Comparison of ENCODE assay signal across 2 cellular contexts in the genomic region with DNA sequence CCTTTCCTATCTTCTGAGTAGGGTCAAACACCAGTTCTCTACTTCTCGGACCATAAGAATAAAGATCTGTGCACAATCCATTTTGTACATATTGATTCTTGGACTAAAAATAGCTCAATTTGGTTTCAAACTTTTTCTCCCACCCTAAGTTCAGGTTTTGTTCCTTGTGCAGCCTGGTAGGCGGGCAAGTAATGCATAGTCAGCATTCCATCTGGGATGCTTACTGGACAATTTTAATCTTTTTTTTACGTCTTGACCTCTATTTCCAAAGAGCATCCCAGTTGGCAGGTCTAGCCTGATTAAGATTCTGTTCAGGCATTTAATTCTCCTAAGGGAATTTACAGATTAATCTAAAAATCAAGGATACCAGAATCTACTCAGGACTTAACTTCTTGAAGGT.
TF ChIP-seq lines count a peak whose summit lies in the region.

No MANE protein-coding gene starts in this region.

TF ChIP-seq in HepG2, 621 proteins besides CTCF, POLR2A, EP300 and RAD21:
- no peak for TF ChIP-seq CENPT (CRISPR knock-in tag; IDR thresholded peaks at IDR 0.05; ENCODE audit: low read depth)
- peak; percentile 90 to 95 for TF ChIP-seq MAFK (conservative IDR thresholded peaks at IDR 0.05 in 1 of 2, IDR thresholded peaks at IDR 0.05 in 1 of 2; ENCODE audit: low read length in 2 of 2)
- TF ChIP-seq MAFF (IDR thresholded peaks at IDR 0.05; ENCODE audit: low read depth, low read length): peak; percentile 95

TF ChIP-seq in K562, 482 proteins besides CTCF, POLR2A, EP300 and RAD21:
- TF ChIP-seq SAP30 (IDR thresholded peaks at IDR 0.05; ENCODE audit: borderline replicate concordance, insufficient read depth, low read depth, low read length, poor library complexity, severe bottlenecking): no peak
- peak; percentile 70 for TF ChIP-seq C11orf30 (IDR thresholded peaks at IDR 0.05; ENCODE audit: low read depth)
- no peak for TF ChIP-seq SIX5 (IDR thresholded peaks at IDR 0.05; ENCODE audit: borderline replicate concordance in 1 of 2, insufficient read depth in 1 of 2, low read depth in 1 of 2, low read length in 2 of 2)
- no peak for TF ChIP-seq HDAC3 (IDR thresholded peaks at IDR 0.05; ENCODE audit: borderline replicate concordance, partially characterized antibody)
- TF ChIP-seq ZNF316 (IDR thresholded peaks at IDR 0.05): peak; percentile 82
- TF ChIP-seq, protein P1, sequence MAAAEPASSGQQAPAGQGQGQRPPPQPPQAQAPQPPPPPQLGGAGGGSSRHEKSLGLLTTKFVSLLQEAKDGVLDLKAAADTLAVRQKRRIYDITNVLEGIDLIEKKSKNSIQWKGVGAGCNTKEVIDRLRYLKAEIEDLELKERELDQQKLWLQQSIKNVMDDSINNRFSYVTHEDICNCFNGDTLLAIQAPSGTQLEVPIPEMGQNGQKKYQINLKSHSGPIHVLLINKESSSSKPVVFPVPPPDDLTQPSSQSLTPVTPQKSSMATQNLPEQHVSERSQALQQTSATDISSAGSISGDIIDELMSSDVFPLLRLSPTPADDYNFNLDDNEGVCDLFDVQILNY (CRISPR knock-in tag; IDR thresholded peaks at IDR 0.05): no peak
- TF ChIP-seq ZZZ3 (IDR thresholded peaks at IDR 0.05): no peak
- TF ChIP-seq ZNF512 (tag; IDR thresholded peaks at IDR 0.05): no peak
- no peak for TF ChIP-seq FOXP4 (CRISPR knock-in tag; IDR thresholded peaks at IDR 0.05; ENCODE audit: borderline replicate concordance)
- TF ChIP-seq, protein P2, sequence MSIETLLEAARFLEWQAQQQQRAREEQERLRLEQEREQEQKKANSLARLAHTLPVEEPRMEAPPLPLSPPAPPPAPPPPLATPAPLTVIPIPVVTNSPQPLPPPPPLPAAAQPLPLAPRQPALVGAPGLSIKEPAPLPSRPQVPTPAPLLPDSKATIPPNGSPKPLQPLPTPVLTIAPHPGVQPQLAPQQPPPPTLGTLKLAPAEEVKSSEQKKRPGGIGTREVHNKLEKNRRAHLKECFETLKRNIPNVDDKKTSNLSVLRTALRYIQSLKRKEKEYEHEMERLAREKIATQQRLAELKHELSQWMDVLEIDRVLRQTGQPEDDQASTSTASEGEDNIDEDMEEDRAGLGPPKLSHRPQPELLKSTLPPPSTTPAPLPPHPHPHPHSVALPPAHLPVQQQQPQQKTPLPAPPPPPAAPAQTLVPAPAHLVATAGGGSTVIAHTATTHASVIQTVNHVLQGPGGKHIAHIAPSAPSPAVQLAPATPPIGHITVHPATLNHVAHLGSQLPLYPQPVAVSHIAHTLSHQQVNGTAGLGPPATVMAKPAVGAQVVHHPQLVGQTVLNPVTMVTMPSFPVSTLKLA (conservative IDR thresholded peaks at IDR 0.05): no peak
- TF ChIP-seq SFPQ (IDR thresholded peaks at IDR 0.05; ENCODE audit: low read depth, low read length): no peak
- no peak for TF ChIP-seq ZNF77 (CRISPR knock-in tag; IDR thresholded peaks at IDR 0.05)
- no peak for TF ChIP-seq NFATC3 (IDR thresholded peaks at IDR 0.05)
- TF ChIP-seq, protein P3, sequence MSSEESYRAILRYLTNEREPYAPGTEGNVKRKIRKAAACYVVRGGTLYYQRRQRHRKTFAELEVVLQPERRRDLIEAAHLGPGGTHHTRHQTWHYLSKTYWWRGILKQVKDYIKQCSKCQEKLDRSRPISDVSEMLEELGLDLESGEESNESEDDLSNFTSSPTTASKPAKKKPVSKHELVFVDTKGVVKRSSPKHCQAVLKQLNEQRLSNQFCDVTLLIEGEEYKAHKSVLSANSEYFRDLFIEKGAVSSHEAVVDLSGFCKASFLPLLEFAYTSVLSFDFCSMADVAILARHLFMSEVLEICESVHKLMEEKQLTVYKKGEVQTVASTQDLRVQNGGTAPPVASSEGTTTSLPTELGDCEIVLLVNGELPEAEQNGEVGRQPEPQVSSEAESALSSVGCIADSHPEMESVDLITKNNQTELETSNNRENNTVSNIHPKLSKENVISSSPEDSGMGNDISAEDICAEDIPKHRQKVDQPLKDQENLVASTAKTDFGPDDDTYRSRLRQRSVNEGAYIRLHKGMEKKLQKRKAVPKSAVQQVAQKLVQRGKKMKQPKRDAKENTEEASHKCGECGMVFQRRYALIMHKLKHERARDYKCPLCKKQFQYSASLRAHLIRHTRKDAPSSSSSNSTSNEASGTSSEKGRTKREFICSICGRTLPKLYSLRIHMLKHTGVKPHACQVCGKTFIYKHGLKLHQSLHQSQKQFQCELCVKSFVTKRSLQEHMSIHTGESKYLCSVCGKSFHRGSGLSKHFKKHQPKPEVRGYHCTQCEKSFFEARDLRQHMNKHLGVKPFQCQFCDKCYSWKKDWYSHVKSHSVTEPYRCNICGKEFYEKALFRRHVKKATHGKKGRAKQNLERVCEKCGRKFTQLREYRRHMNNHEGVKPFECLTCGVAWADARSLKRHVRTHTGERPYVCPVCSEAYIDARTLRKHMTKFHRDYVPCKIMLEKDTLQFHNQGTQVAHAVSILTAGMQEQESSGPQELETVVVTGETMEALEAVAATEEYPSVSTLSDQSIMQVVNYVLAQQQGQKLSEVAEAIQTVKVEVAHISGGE (CRISPR knock-in tag; IDR thresholded peaks at IDR 0.05): no peak
- no peak for TF ChIP-seq SREBF2 (CRISPR knock-in tag; IDR thresholded peaks at IDR 0.05)
- TF ChIP-seq ZNF3 (CRISPR knock-in tag; IDR thresholded peaks at IDR 0.05): no peak
- TF ChIP-seq KDM2B (CRISPR knock-in tag; IDR thresholded peaks at IDR 0.05): no peak
- TF ChIP-seq MAFK (IDR thresholded peaks at IDR 0.05; ENCODE audit: low read length): peak; percentile 84
- no peak for TF ChIP-seq TRIM28 (IDR thresholded peaks at IDR 0.05)
- no peak for TF ChIP-seq STAT5B (CRISPR knock-in tag; IDR thresholded peaks at IDR 0.05)
- TF ChIP-seq MAFF (IDR thresholded peaks at IDR 0.05; ENCODE audit: low read length): peak; percentile 80
- peak; percentile 64 for TF ChIP-seq MAFG (tag; conservative IDR thresholded peaks at IDR 0.05)
- no peak for TF ChIP-seq ZNF282 (CRISPR knock-in tag; IDR thresholded peaks at IDR 0.05)
- TF ChIP-seq NR2C1 (IDR thresholded peaks at IDR 0.05): no peak
- no peak for TF ChIP-seq NR2C1 (tag; IDR thresholded peaks at IDR 0.05)
- TF ChIP-seq ZNF695 (CRISPR knock-in tag; IDR thresholded peaks at IDR 0.05): no peak
